8 cellular contexts compared by ENCODE assay signal in the genomic region with DNA sequence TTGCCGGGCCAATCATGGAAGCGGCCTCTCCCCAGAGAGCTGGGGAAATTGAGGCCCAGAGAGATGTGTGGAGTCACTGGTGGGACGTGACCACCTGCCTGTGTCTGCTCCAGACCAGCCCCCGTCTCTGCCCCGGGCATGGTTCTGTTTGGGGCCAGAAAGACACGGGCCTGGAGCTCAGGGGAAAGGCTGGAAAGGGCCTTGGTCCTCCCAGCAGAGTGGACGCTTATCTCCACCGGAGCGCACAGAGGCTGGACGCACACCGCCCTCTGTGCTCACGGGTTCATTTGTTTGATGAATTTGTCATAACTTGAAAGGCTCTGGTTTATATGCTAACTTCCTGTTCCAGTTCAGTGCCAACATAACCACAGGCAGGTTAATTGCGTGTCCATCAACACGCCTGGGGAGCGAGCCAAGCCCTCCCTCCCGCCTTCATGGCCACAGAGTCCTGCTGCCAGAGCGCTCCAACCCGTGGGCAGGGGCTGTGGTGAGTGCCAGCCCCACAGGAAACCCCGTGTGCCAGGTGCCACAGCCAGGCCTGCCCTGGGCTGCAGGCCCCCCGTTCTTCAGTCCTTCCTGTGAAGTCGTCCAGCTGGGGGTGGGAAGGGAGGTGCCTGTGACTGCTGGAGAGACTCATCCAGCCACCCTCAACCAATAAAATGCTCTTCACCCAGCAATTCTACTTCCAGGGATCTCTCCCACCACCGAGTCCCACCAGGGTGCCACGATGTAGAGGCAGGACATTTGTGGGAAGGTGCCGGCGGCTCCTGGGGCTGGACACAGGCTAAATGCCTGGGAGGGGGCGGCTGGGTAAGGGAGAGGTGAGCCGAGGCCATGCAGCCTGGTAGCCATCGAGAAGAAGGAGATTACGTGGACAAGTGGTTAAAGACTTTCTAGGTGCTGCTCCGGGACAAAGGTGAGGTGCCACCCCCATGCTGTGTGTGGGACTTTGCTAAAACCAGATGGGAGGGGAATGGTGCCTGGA. TPM values are rescaled to one million over a fixed set of nuclear protein-coding genes. Genes with fewer than 3 reads are reported as not detected.
A peak's percentile ranks its signal among the peaks of the same experiment; 100 is the strongest.
DNase-seq lines count a peak whose midpoint lies in the region; ATAC-seq, FAIRE-seq and TF ChIP-seq lines count a peak whose summit lies in the region.

No MANE protein-coding gene starts in this region.

- H3K27me3 Mint-ChIP-seq in CD14-positive monocyte (ENCODE audit: low read depth in 3 of 3), result peaks cover 50 to 80% (median 60%) of the 10 kb centered on the region in 3 donors
- H3K27me3 Mint-ChIP-seq in activated naive CD8-positive, alpha-beta T cell, result peaks cover 19% of the 10 kb centered on the region

- H3K9me3 ChIP-seq in MG63 (no peaks in the 10 kb centered on the region), keratinocyte (ENCODE audit: control insufficient read depth, low read depth, low read length) (no peaks in the 10 kb centered on the region), stomach smooth muscle (ENCODE audit: control insufficient read depth in 2 of 2, low read length in 2 of 2) (no peaks in the 10 kb centered on the region)

- peak overlapping the region; percentile 70 for H3K27ac ChIP-seq in keratinocyte (ENCODE audit: control insufficient read depth, insufficient read depth, low read length)
- H3K27ac ChIP-seq in stomach smooth muscle (ENCODE audit: low read length), result peak overlapping the region; percentile 69

- dilution Hi-C loops in keratinocyte (cut with MboI; ENCODE audit: extremely low pct_ligation_motif_present, low sequenced_read_pairs), result no loop called here

- no peak for ATAC-seq in GM18867 (IDR thresholded peaks at IDR 0.05; ENCODE audit: unreplicated experiment)

- peaks cover 33% of the 10 kb centered on the region for H3K4me1 Mint-ChIP-seq in CD14-positive monocyte
- H3K4me1 Mint-ChIP-seq in activated naive CD8-positive, alpha-beta T cell (ENCODE audit: low read depth), result peaks cover 16% of the 10 kb centered on the region

- no peaks in the 10 kb centered on the region for H3K79me2 ChIP-seq in keratinocyte (ENCODE audit: control insufficient read depth, insufficient read depth, low read length)

- H3K4me2 ChIP-seq in keratinocyte (ENCODE audit: control insufficient read depth, extremely low read depth, insufficient read depth, low read depth, low read length), result peak overlapping the region; percentile 92

- peaks cover 0 to 9% of the 10 kb centered on the region in 2 donors for H3K36me3 Mint-ChIP-seq in CD14-positive monocyte
- no peaks in the 10 kb centered on the region for H3K36me3 Mint-ChIP-seq in activated naive CD8-positive, alpha-beta T cell

- peak overlapping the region; percentile 74 to 91 for H3K4me3 Mint-ChIP-seq in CD14-positive monocyte
- peak overlapping the region; percentile 46 for H3K4me3 Mint-ChIP-seq in activated naive CD8-positive, alpha-beta T cell

- no peaks in the 10 kb centered on the region for H4K20me1 ChIP-seq in keratinocyte (ENCODE audit: control insufficient read depth, extremely low read depth, insufficient read depth, low read length)

- H3K27me3 ChIP-seq in MG63 (no peaks in the 10 kb centered on the region), keratinocyte (ENCODE audit: control insufficient read depth, extremely low read depth, insufficient read depth, low read length) (peaks cover 5% of the 10 kb centered on the region), stomach smooth muscle (ENCODE audit: control insufficient read depth in 1 of 2, insufficient read depth in 2 of 2, low read length in 2 of 2) (no peaks in the 10 kb centered on the region)

- peak; percentile 76 for DNase-seq in CD14-positive monocyte (ENCODE audit: low spot score)
- peak; percentile 92 for DNase-seq in MG63
- DNase-seq in keratinocyte (ENCODE audit: low read depth, low spot score), result peak; percentile 55
- DNase-seq in NCI-H2171 treated with DMSO at 0.1 percent for 48 hours (lab: John Stamatoyannopoulos, UW), result no peak
- DNase-seq in hypothalamus (lab: John Stamatoyannopoulos, UW), result no peak

- H3K9me1 ChIP-seq in keratinocyte (ENCODE audit: control insufficient read depth, extremely low read depth, insufficient read depth, low read length), result no peaks in the 10 kb centered on the region

- FAIRE-seq in keratinocyte (lab: Jason Lieb, UNC), result peak; percentile 96

- H2AFZ ChIP-seq in keratinocyte (ENCODE audit: control insufficient read depth, low read length), result peak overlapping the region; percentile 67

- peaks cover 0 to 8% (median 1%) of the 10 kb centered on the region in 7 donors for H3K9me3 Mint-ChIP-seq in CD14-positive monocyte
- no peaks in the 10 kb centered on the region for H3K9me3 Mint-ChIP-seq in activated naive CD8-positive, alpha-beta T cell (ENCODE audit: low read depth)

- TF ChIP-seq CTCF in CD14-positive monocyte (IDR thresholded peaks at IDR 0.05) (no peak), keratinocyte (optimal IDR thresholded peaks at IDR 0.05 in 1 of 3, IDR thresholded peaks at IDR 0.05 in 1 of 3, conservative IDR thresholded peaks at IDR 0.05 in 1 of 3; ENCODE audit: extremely low read depth in 1 of 3, insufficient read depth in 2 of 3, low read length in 3 of 3) (no peak)

- H3K36me3 ChIP-seq in MG63 (no peaks in the 10 kb centered on the region), keratinocyte (ENCODE audit: control insufficient read depth in 2 of 2, extremely low read depth in 1 of 2, insufficient read depth in 2 of 2, low read length in 2 of 2) (no peaks in the 10 kb centered on the region), stomach smooth muscle (ENCODE audit: control insufficient read depth in 2 of 2, insufficient read depth in 2 of 2, low read length in 2 of 2) (no peaks in the 10 kb centered on the region)

- peaks cover 33% of the 10 kb centered on the region for H3K4me1 ChIP-seq in keratinocyte (ENCODE audit: control insufficient read depth, extremely low read depth, insufficient read depth, low read length)
- H3K4me1 ChIP-seq in stomach smooth muscle (ENCODE audit: control insufficient read depth, insufficient read depth, low read length), result peaks cover 26% of the 10 kb centered on the region

- H3K27ac Mint-ChIP-seq in CD14-positive monocyte, result peak overlapping the region; percentile 71 to 92 (median 86)
- H3K27ac Mint-ChIP-seq in activated naive CD8-positive, alpha-beta T cell, result no peak overlapping the region

- H3K4me3 ChIP-seq in MG63 (no peak overlapping the region), keratinocyte (ENCODE audit: control insufficient read depth in 2 of 3, extremely low read depth in 1 of 3, insufficient read depth in 2 of 3, low read depth in 1 of 3, low read length in 3 of 3) (peak overlapping the region; percentile 23 to 51 (median 31)), stomach smooth muscle (ENCODE audit: low read length in 2 of 2) (peak overlapping the region; percentile 59 to 69)

- intact Hi-C loops in CD14-positive monocyte (cut with micrococcal nuclease), result no loop called here

- H3K9ac ChIP-seq in keratinocyte (ENCODE audit: control insufficient read depth, extremely low read depth, insufficient read depth, low read length) (peak overlapping the region; percentile 66), stomach smooth muscle (ENCODE audit: low read length in 2 of 2) (peak overlapping the region; percentile 51 to 63)

RNA-seq across cellular contexts. Expression of a gene that starts 29.4 kb away (rescaled TPM):
- polyA plus RNA-seq in CD14-positive monocyte, result under 1 TPM; 0.11 to 0.27 TPM
- 3.6 and 10.4 TPM in 2 replicates for total RNA-seq in MG63 (2014; rRNA removed; shearing (Covaris generic); ENCODE audit: low replicate concordance)
- polyA plus RNA-seq in keratinocyte, result 0.52 to 1.0 TPM (median 0.80 TPM) in 3 replicates
- polyA plus RNA-seq in keratinocyte (2011; ENCODE audit: low read depth), result 0.74 TPM
- 0.13 and 0.88 TPM in 2 replicates for polyA plus RNA-seq in keratinocyte (2011; cell fraction: cytosol; rRNA removed)
- 3.0 and 5.1 TPM in 2 replicates for polyA plus RNA-seq in keratinocyte (2011; cell fraction: nucleus; rRNA removed)
- polyA plus RNA-seq in keratinocyte (2012; ENCODE audit: low replicate concordance), result 0.85 and 2.5 TPM in 2 replicates
- 0.99 to 4.3 TPM (median 1.3 TPM) in 3 replicates for polyA minus RNA-seq in keratinocyte
- 0.96 TPM for polyA minus RNA-seq in keratinocyte (2011; cell fraction: cytosol; rRNA and poly(A)+ RNA removed)
- 4.7 and 6.7 TPM in 2 replicates for polyA minus RNA-seq in keratinocyte (2011; cell fraction: nucleus; rRNA and poly(A)+ RNA removed)

Comparison
In these comparisons a context has a peak if more than half of its experiments do, and no peak if none do; other contexts are left out.
1. DNase-seq: peak in CD14-positive monocyte (single experiment), MG63 (single experiment) and keratinocyte (single experiment); none in NCI-H2171 treated with DMSO at 0.1 percent for 48 hours (single experiment) and hypothalamus (0 of 51).